Comparison of ENCODE assay signal across 10 cellular contexts in genomic region chr12:118374126-118374725, GRCh38. TPM values are rescaled to one million over a fixed set of nuclear protein-coding genes. Genes with fewer than 3 reads are reported as not detected.
A peak's percentile ranks its signal among the peaks of the same experiment; 100 is the strongest.
DNase-seq lines count a peak whose midpoint lies in the region; ATAC-seq and TF ChIP-seq lines count a peak whose summit lies in the region.
"Had no signal": no experiment of that assay in that cellular context is flagged by ENCODE, and none has a peak within 500 bp of the region (broad histone marks: within the 10 kb centered on the region; RNA-seq: fewer than 3 reads in every experiment).

No MANE protein-coding gene starts in this region.

- peak overlapping the region in 2 of 10 donors; percentile 86 to 96 for H3K4me3 ChIP-seq in heart right ventricle
- H3K4me3 ChIP-seq in uterus, result no peak overlapping the region
- H3K4me3 ChIP-seq in ovary, result no peak overlapping the region

- H3K27ac ChIP-seq in heart right ventricle (peak overlapping the region; percentile 91 to 100 (median 96)), uterus (peak overlapping the region; percentile 94 to 97), ovary (no peak overlapping the region)

- H3K27me3 ChIP-seq in heart right ventricle (no peaks in the 10 kb centered on the region), uterus (no peaks in the 10 kb centered on the region), ovary (no peaks in the 10 kb centered on the region)

- H3K27ac Mint-ChIP-seq in activated T-helper 17 cell treated with anti-CD3 and anti-CD28 coated beads, Interleukin-2, amount 50 U/mL, for 72 hours, result no peak overlapping the region
- no peak overlapping the region for H3K27ac Mint-ChIP-seq in memory B cell

- ATAC-seq in heart right ventricle (no peak), left ventricle myocardium superior (no peak), memory B cell (ENCODE audit: low read depth) (no peak), GM18505 (IDR thresholded peaks at IDR 0.05; ENCODE audit: unreplicated experiment) (no peak)
- ATAC-seq in activated T-helper 17 cell treated with anti-CD3 and anti-CD28 coated beads, Interleukin-2, amount 50 U/mL, for 72 hours (replicated peaks), result no peak

- 92 to 95% methylated on average over 14 of the region's 14 CpGs for WGBS in heart right ventricle, 2 donors
- WGBS in ovary, 3 donors, result 89 to 91% (median 90%) methylated on average over 14 of the region's 14 CpGs

- H3K9me3 Mint-ChIP-seq in activated T-helper 17 cell treated with anti-CD3 and anti-CD28 coated beads, Interleukin-2, amount 50 U/mL, for 72 hours, result no peaks in the 10 kb centered on the region
- no peaks in the 10 kb centered on the region for H3K9me3 Mint-ChIP-seq in memory B cell

- intact Hi-C loops in heart right ventricle (cut with DNase I) (loop anchor here in 7 of 10 donors (2.0 to 10.0 kb wide), 8 partner anchors 67 to 499 kb away; partner anchors contain the start of gene WSB2 (in 2 of the 7)), left ventricle myocardium superior (cut with micrococcal nuclease) (no loop called here), uterus (cut with DNase I; ENCODE audit: low total_unique reads) (loop anchor here (10.0 kb wide), 1 partner anchor 249 kb away; no protein-coding TSS in a partner anchor), ovary (cut with DNase I) (loop anchor here in 1 of 4 donors (5.0 kb wide), 2 partner anchors 187 to 252 kb away; no protein-coding TSS in a partner anchor)

- peaks cover 12% of the 10 kb centered on the region for H3K36me3 Mint-ChIP-seq in activated T-helper 17 cell treated with anti-CD3 and anti-CD28 coated beads, Interleukin-2, amount 50 U/mL, for 72 hours (ENCODE audit: low read depth)
- H3K36me3 Mint-ChIP-seq in memory B cell, result no peaks in the 10 kb centered on the region

- H3K4me3 Mint-ChIP-seq in activated T-helper 17 cell treated with anti-CD3 and anti-CD28 coated beads, Interleukin-2, amount 50 U/mL, for 72 hours, result peak overlapping the region; percentile 92
- H3K4me3 Mint-ChIP-seq in memory B cell, result peak overlapping the region; percentile 27

- H3K9me3 ChIP-seq in heart right ventricle (no peaks in the 10 kb centered on the region), uterus (no peaks in the 10 kb centered on the region), ovary (no peaks in the 10 kb centered on the region)

- TF ChIP-seq POLR2A in uterus (IDR thresholded peaks at IDR 0.05) (no peak), GM18505 (IDR thresholded peaks at IDR 0.05; ENCODE audit: borderline replicate concordance, extremely low read depth, insufficient read depth, insufficient read length) (no peak), ovary (IDR thresholded peaks at IDR 0.05) (no peak)

- no peak for TF ChIP-seq EP300 in ovary (IDR thresholded peaks at IDR 0.05)

- TF ChIP-seq CTCF in heart right ventricle (IDR thresholded peaks at IDR 0.05) (no peak), uterus (IDR thresholded peaks at IDR 0.05) (no peak), ovary (IDR thresholded peaks at IDR 0.05) (no peak)

- no peaks in the 10 kb centered on the region for H3K27me3 Mint-ChIP-seq in activated T-helper 17 cell treated with anti-CD3 and anti-CD28 coated beads, Interleukin-2, amount 50 U/mL, for 72 hours
- no peaks in the 10 kb centered on the region for H3K27me3 Mint-ChIP-seq in memory B cell

- peaks cover 0 to 64% (median 52%) of the 10 kb centered on the region in 9 donors for H3K4me1 ChIP-seq in heart right ventricle
- peaks cover 0 to 7% of the 10 kb centered on the region in 2 donors for H3K4me1 ChIP-seq in uterus
- H3K4me1 ChIP-seq in ovary (ENCODE audit: insufficient read depth), result peaks cover 6% of the 10 kb centered on the region

- DNase-seq in heart right ventricle (no peak), left ventricle myocardium superior (no peak), memory B cell (ENCODE audit: low spot score in 2 of 2) (no peak), uterus (no peak), nucleus accumbens (lab: John Stamatoyannopoulos, UW) (no peak), ovary (no peak)
- DNase-seq: activated effector memory CD4-positive, alpha-beta T cell treated with anti-CD3 and anti-CD28 coated beads, Interleukin-2, amount 50 U/mL, for 16 hours; effector memory CD4-positive, alpha-beta T cell had no signal

- peaks cover 23% of the 10 kb centered on the region for H3K4me1 Mint-ChIP-seq in activated T-helper 17 cell treated with anti-CD3 and anti-CD28 coated beads, Interleukin-2, amount 50 U/mL, for 72 hours
- peaks cover 19% of the 10 kb centered on the region for H3K4me1 Mint-ChIP-seq in memory B cell

- H3K36me3 ChIP-seq in heart right ventricle (peaks cover 0 to 9% (median under 1%) of the 10 kb centered on the region in 9 donors), uterus (no peaks in the 10 kb centered on the region), ovary (no peaks in the 10 kb centered on the region)

RNA-seq across cellular contexts. Expression of gene TAOK3, which starts 1.5 kb away (rescaled TPM):
- total RNA-seq in heart right ventricle (10 to 100 TPM; 13.2 to 29.8 (median 21.5) TPM), left ventricle myocardium superior (20.2 TPM), uterus (10 to 100 TPM; 14.9 to 35.1 (median 24.8) TPM), ovary (10 to 100 TPM; 12.6 to 26.6 (median 23.0) TPM)
- polyA plus RNA-seq in heart right ventricle (10 to 100 TPM in 1 of 2 donors, 1 to 10 TPM in 1; 8.4 to 16.2 TPM), ovary (10 to 100 TPM; 13.7 to 31.0 TPM)
- 10 to 100 TPM; 56.2 to 62.3 TPM for total RNA-seq in activated T-helper 17 cell treated with anti-CD3 and anti-CD28 coated beads, Interleukin-2, amount 50 U/mL, for 72 hours

RNA-seq across cellular contexts. Expression of gene SUDS3, which starts 2.1 kb away (rescaled TPM):
- total RNA-seq in heart right ventricle (10 to 100 TPM; 15.6 to 28.0 (median 22.5) TPM), left ventricle myocardium superior (21.2 TPM), uterus (10 to 100 TPM; 22.4 to 74.3 (median 30.7) TPM), ovary (10 to 100 TPM; 25.8 to 34.9 (median 28.5) TPM)
- polyA plus RNA-seq in heart right ventricle (10 to 100 TPM in 1 of 2 donors, 1 to 10 TPM in 1; 7.5 to 11.0 TPM), ovary (10 to 100 TPM; 14.5 to 22.1 TPM)
- 10 to 100 TPM; 24.2 to 30.8 TPM for total RNA-seq in activated T-helper 17 cell treated with anti-CD3 and anti-CD28 coated beads, Interleukin-2, amount 50 U/mL, for 72 hours

Comparison
In these comparisons a context has a peak if more than half of its experiments do, and no peak if none do; other contexts are left out.
1. H3K27ac ChIP-seq: peak in heart right ventricle (10 of 10) and uterus (2 of 2); none in ovary (0 of 2).